In genomic region chr18:79068299-79068945, GRCh38 we compare ENCODE assay signal across 8 cellular contexts. TPM values are rescaled to one million over a fixed set of nuclear protein-coding genes. Genes with fewer than 3 reads are reported as not detected.
DNase-seq lines count a peak whose midpoint lies in the region; ATAC-seq and TF ChIP-seq lines count a peak whose summit lies in the region.

No MANE protein-coding gene starts in this region.

- H3K27ac ChIP-seq in heart right ventricle, result peak overlapping the region; percentile 83 to 98 (median 92)

- H3K9me3 ChIP-seq in heart right ventricle (peaks cover 0 to 7% (median 0%) of the 10 kb centered on the region in 11 donors), skeletal muscle satellite cell (replicated peaks; ENCODE audit: low read length) (no peaks in the 10 kb centered on the region)

- intact Hi-C loops in heart right ventricle (cut with DNase I), result loop anchor here in 2 of 10 donors (10.0 kb wide), 1 partner anchor 176 kb away; no protein-coding TSS in a partner anchor

- peak overlapping the region; percentile 81 for H3K4me3 Mint-ChIP-seq in activated CD8-positive, alpha-beta memory T cell treated with anti-CD3 and anti-CD28 coated beads, Interleukin-2, amount 10 ng/mL, durations not matched to agents 7 days and 5 days
- peak overlapping the region; percentile 86 to 90 for H3K4me3 Mint-ChIP-seq in activated T-cell treated with anti-CD3 and anti-CD28 coated beads, Interleukin-2, amount 50 U/mL, for 72 hours

- H3K9me3 Mint-ChIP-seq in activated CD8-positive, alpha-beta memory T cell treated with anti-CD3 and anti-CD28 coated beads, Interleukin-2, amount 10 ng/mL, durations not matched to agents 7 days and 5 days (ENCODE audit: low read depth), result peaks cover 23% of the 10 kb centered on the region
- H3K9me3 Mint-ChIP-seq in activated T-cell treated with anti-CD3 and anti-CD28 coated beads, Interleukin-2, amount 50 U/mL, for 72 hours, result peaks cover 23 to 26% of the 10 kb centered on the region in 2 donors

- H3K4me1 ChIP-seq in heart right ventricle, result peaks cover 5 to 27% (median 18%) of the 10 kb centered on the region in 9 donors
- H3K4me1 ChIP-seq in skeletal muscle satellite cell (ENCODE audit: control insufficient read depth, insufficient read depth, low read length), result peaks cover 16% of the 10 kb centered on the region

- WGBS in heart right ventricle, 2 donors, result 12 to 17% methylated on average over 37 to 51 of the region's 51 CpGs

- TF ChIP-seq CTCF in heart right ventricle (IDR thresholded peaks at IDR 0.05), result no peak

- H3K4me2 ChIP-seq in skeletal muscle satellite cell (ENCODE audit: low read length), result peak overlapping the region; percentile 83

- peak overlapping the region; percentile 83 to 100 (median 96) for H3K4me3 ChIP-seq in heart right ventricle
- H3K4me3 ChIP-seq in skeletal muscle satellite cell (ENCODE audit: low read length), result peak overlapping the region; percentile 80

- no peaks in the 10 kb centered on the region for H3K36me3 ChIP-seq in heart right ventricle
- H3K36me3 ChIP-seq in skeletal muscle satellite cell (ENCODE audit: insufficient read depth, low read length), result no peaks in the 10 kb centered on the region

- peak; percentile 52 for DNase-seq in activated CD8-positive, alpha-beta memory T cell treated with anti-CD3 and anti-CD28 coated beads, Interleukin-2, amount 10 ng/mL, durations not matched to agents 7 days and 5 days
- DNase-seq in activated CD8-positive, alpha-beta memory T cell treated with anti-CD3 and anti-CD28 coated beads, Interleukin-2, amount 50 U/mL, for 48 hours, result no peak
- DNase-seq in activated T-cell treated with anti-CD3 and anti-CD28 coated beads, Interleukin-2, amount 50 U/mL, for 72 hours, result peak in 1 of 2 donors; percentile 22
- DNase-seq in heart right ventricle, result no peak
- DNase-seq in mucosa of gallbladder (ENCODE audit: low spot score), result no peak
- DNase-seq in NCI-H226, result no peak

- peak; percentile 54 for ATAC-seq in activated CD8-positive, alpha-beta memory T cell treated with anti-CD3 and anti-CD28 coated beads, Interleukin-2, amount 10 ng/mL, durations not matched to agents 7 days and 5 days
- peak; percentile 15 for ATAC-seq in HG03469 (IDR thresholded peaks at IDR 0.05; ENCODE audit: unreplicated experiment)
- ATAC-seq in activated T-cell treated with anti-CD3 and anti-CD28 coated beads, Interleukin-2, amount 50 U/mL, for 72 hours (replicated peaks in 1 of 2), result peak; percentile 56 to 59
- no peak for ATAC-seq in heart right ventricle

- H3K9ac ChIP-seq in skeletal muscle satellite cell (ENCODE audit: low read depth, low read length), result peak overlapping the region; percentile 58

- peaks cover 26% of the 10 kb centered on the region for H3K4me1 Mint-ChIP-seq in activated CD8-positive, alpha-beta memory T cell treated with anti-CD3 and anti-CD28 coated beads, Interleukin-2, amount 10 ng/mL, durations not matched to agents 7 days and 5 days
- peaks cover 36% of the 10 kb centered on the region for H3K4me1 Mint-ChIP-seq in activated T-cell treated with anti-CD3 and anti-CD28 coated beads, Interleukin-2, amount 50 U/mL, for 72 hours (ENCODE audit: low read depth)

- H3K27ac Mint-ChIP-seq in activated CD8-positive, alpha-beta memory T cell treated with anti-CD3 and anti-CD28 coated beads, Interleukin-2, amount 10 ng/mL, durations not matched to agents 7 days and 5 days, result peak overlapping the region; percentile 93
- H3K27ac Mint-ChIP-seq in activated T-cell treated with anti-CD3 and anti-CD28 coated beads, Interleukin-2, amount 50 U/mL, for 72 hours, result peak overlapping the region; percentile 86

- H3K27me3 ChIP-seq in heart right ventricle, result no peaks in the 10 kb centered on the region
- no peaks in the 10 kb centered on the region for H3K27me3 ChIP-seq in skeletal muscle satellite cell (ENCODE audit: control insufficient read depth, insufficient read depth, low read length)

- H3K36me3 Mint-ChIP-seq in activated CD8-positive, alpha-beta memory T cell treated with anti-CD3 and anti-CD28 coated beads, Interleukin-2, amount 10 ng/mL, durations not matched to agents 7 days and 5 days, result peaks cover 35% of the 10 kb centered on the region
- peaks cover 26 to 36% of the 10 kb centered on the region in 2 donors for H3K36me3 Mint-ChIP-seq in activated T-cell treated with anti-CD3 and anti-CD28 coated beads, Interleukin-2, amount 50 U/mL, for 72 hours (ENCODE audit: insufficient read depth in 2 of 2)

- H3K27me3 Mint-ChIP-seq in activated CD8-positive, alpha-beta memory T cell treated with anti-CD3 and anti-CD28 coated beads, Interleukin-2, amount 10 ng/mL, durations not matched to agents 7 days and 5 days, result no peaks in the 10 kb centered on the region
- H3K27me3 Mint-ChIP-seq in activated T-cell treated with anti-CD3 and anti-CD28 coated beads, Interleukin-2, amount 50 U/mL, for 72 hours (ENCODE audit: low read depth), result peaks cover 23% of the 10 kb centered on the region

- CTCF ChIA-PET in activated CD8-positive, alpha-beta memory T cell treated with anti-CD3 and anti-CD28 coated beads, Interleukin-2, amount 10 ng/mL, durations not matched to agents 7 days and 5 days (lab: Charles Lee), result no interaction called here

RNA-seq across cellular contexts. Expression of gene ATP9B, which starts 0.8 kb away (rescaled TPM):
- total RNA-seq in activated CD8-positive, alpha-beta memory T cell treated with anti-CD3 and anti-CD28 coated beads, Interleukin-2, amount 10 ng/mL, durations not matched to agents 7 days and 5 days, result 10 to 100 TPM; 21.5 to 31.7 TPM
- total RNA-seq in activated T-cell treated with anti-CD3 and anti-CD28 coated beads, Interleukin-2, amount 50 U/mL, for 72 hours, result 10 to 100 TPM; 24.1 TPM
- total RNA-seq in heart right ventricle, result 10 to 100 TPM; 10.5 to 19.7 (median 15.5) TPM
- polyA plus RNA-seq in heart right ventricle, result 1 to 10 TPM; 6.7 to 8.5 TPM
- total RNA-seq in skeletal muscle satellite cell (2012; rRNA removed), result 15.7 and 18.3 TPM in 2 replicates
- total RNA-seq in mucosa of gallbladder, result 28.5 TPM

Comparison
In these comparisons a context has a peak if more than half of its experiments do, and no peak if none do; other contexts are left out.
1. ATAC-seq: peak in activated CD8-positive, alpha-beta memory T cell treated with anti-CD3 and anti-CD28 coated beads, Interleukin-2, amount 10 ng/mL, durations not matched to agents 7 days and 5 days (single experiment), HG03469 (single experiment) and activated T-cell treated with anti-CD3 and anti-CD28 coated beads, Interleukin-2, amount 50 U/mL, for 72 hours (2 of 2); none in heart right ventricle (0 of 8).